ENCODE assay signal across 31 cellular contexts in genomic region chr13:93039131-93039530, GRCh38.
DNase-seq lines count a peak whose midpoint lies in the region; ATAC-seq, FAIRE-seq and TF ChIP-seq lines count a peak whose summit lies in the region.
"Had no signal": no experiment of that assay in that cellular context is flagged by ENCODE, and none has a peak within 500 bp of the region (broad histone marks: within the 10 kb centered on the region; RNA-seq: fewer than 3 reads in every experiment).

No MANE protein-coding gene starts in this region.

- FAIRE-seq in astrocyte (lab: Jason Lieb, UNC): peak; percentile 62
- FAIRE-seq: endometrium had no signal

- no peaks in the 10 kb centered on the region for H3K27me3 Mint-ChIP-seq in astrocyte (ENCODE audit: low read depth, unreplicated experiment)
- H3K27me3 Mint-ChIP-seq: activated CD4-positive, alpha-beta T cell treated with anti-CD3 and anti-CD28 coated beads, Interleukin-2, amount 10 ng/mL, durations not matched to agents 24 days and 14 days; CD4-positive, CD25-positive, alpha-beta regulatory T cell; dendritic cell treated with granulocyte-macrophage colony-stimulating factor and Interleukin-4, amounts not matched to agents 40 ng/mL and 50 ng/mL, for 4 days; memory B cell; naive thymus-derived CD4-positive, alpha-beta T cell; stimulated activated naive B cell treated with anti-CD40 and anti-IgM and Interleukin-4, amounts not matched to agents 10 μg/mL and 1 μg/mL and 100 μg/mL, for 72 hours had no signal

- no peaks in the 10 kb centered on the region for H3K9me3 ChIP-seq in astrocyte (ENCODE audit: insufficient read depth, low read depth, low read length)
- H3K9me3 ChIP-seq: adrenal gland, testis, uterus had no signal

- peaks cover 3% of the 10 kb centered on the region for H3K4me1 Mint-ChIP-seq in astrocyte (ENCODE audit: low read depth, unreplicated experiment)
- H3K4me1 Mint-ChIP-seq: activated CD4-positive, alpha-beta T cell treated with anti-CD3 and anti-CD28 coated beads, Interleukin-2, amount 10 ng/mL, durations not matched to agents 24 days and 14 days; CD4-positive, CD25-positive, alpha-beta regulatory T cell; memory B cell; stimulated activated naive B cell treated with anti-CD40 and anti-IgM and Interleukin-4, amounts not matched to agents 10 μg/mL and 1 μg/mL and 100 μg/mL, for 72 hours had no signal

- no peak overlapping the region for H3K9ac ChIP-seq in astrocyte (ENCODE audit: low read length)

- ATAC-seq in HG03280 (IDR thresholded peaks at IDR 0.05; ENCODE audit: unreplicated experiment): no peak
- ATAC-seq: left cardiac atrium; naive thymus-derived CD4-positive, alpha-beta T cell; Right ventricle myocardium inferior; stimulated activated naive B cell treated with anti-CD40 and anti-IgM and Interleukin-4, amounts not matched to agents 10 μg/mL and 1 μg/mL and 100 μg/mL, for 72 hours had no signal

- H4K20me1 ChIP-seq in astrocyte (ENCODE audit: insufficient read depth, low read length): no peaks in the 10 kb centered on the region

- H3K27ac ChIP-seq in astrocyte (ENCODE audit: low read depth, low read length): no peak overlapping the region
- H3K27ac ChIP-seq: adrenal gland, spleen, testis, uterus, WERI-Rb-1 had no signal

- H3K4me2 ChIP-seq in astrocyte (ENCODE audit: low read length): no peak overlapping the region

- no peak for TF ChIP-seq CTCF in astrocyte (IDR thresholded peaks at IDR 0.05; ENCODE audit: insufficient read depth, low read depth, low read length)

- no peak overlapping the region for H2AFZ ChIP-seq in astrocyte (ENCODE audit: low read depth, low read length)

- H3K4me3 Mint-ChIP-seq in astrocyte (ENCODE audit: unreplicated experiment): no peak overlapping the region
- H3K4me3 Mint-ChIP-seq: activated CD4-positive, alpha-beta T cell treated with anti-CD3 and anti-CD28 coated beads, Interleukin-2, amount 10 ng/mL, durations not matched to agents 24 days and 14 days; CD4-positive, CD25-positive, alpha-beta regulatory T cell; dendritic cell treated with granulocyte-macrophage colony-stimulating factor and Interleukin-4, amounts not matched to agents 40 ng/mL and 50 ng/mL, for 4 days; memory B cell; naive thymus-derived CD4-positive, alpha-beta T cell; stimulated activated naive B cell treated with anti-CD40 and anti-IgM and Interleukin-4, amounts not matched to agents 10 μg/mL and 1 μg/mL and 100 μg/mL, for 72 hours had no signal

- no peaks in the 10 kb centered on the region for H3K79me2 ChIP-seq in astrocyte (ENCODE audit: insufficient read depth, low read length)

- no peak overlapping the region for H3K4me3 ChIP-seq in astrocyte (ENCODE audit: insufficient read depth, low read depth, low read length)
- H3K4me3 ChIP-seq: adrenal gland, spleen, testis, uterus had no signal

- peaks cover 11% of the 10 kb centered on the region for H3K9me3 Mint-ChIP-seq in astrocyte (ENCODE audit: unreplicated experiment)
- H3K9me3 Mint-ChIP-seq: activated CD4-positive, alpha-beta T cell treated with anti-CD3 and anti-CD28 coated beads, Interleukin-2, amount 10 ng/mL, durations not matched to agents 24 days and 14 days had no signal

- H3K27ac Mint-ChIP-seq in astrocyte (ENCODE audit: unreplicated experiment): peak overlapping the region; percentile 83
- H3K27ac Mint-ChIP-seq: activated CD4-positive, alpha-beta T cell treated with anti-CD3 and anti-CD28 coated beads, Interleukin-2, amount 10 ng/mL, durations not matched to agents 24 days and 14 days; CD4-positive, CD25-positive, alpha-beta regulatory T cell; dendritic cell treated with granulocyte-macrophage colony-stimulating factor and Interleukin-4, amounts not matched to agents 40 ng/mL and 50 ng/mL, for 4 days; memory B cell; naive thymus-derived CD4-positive, alpha-beta T cell; stimulated activated naive B cell treated with anti-CD40 and anti-IgM and Interleukin-4, amounts not matched to agents 10 μg/mL and 1 μg/mL and 100 μg/mL, for 72 hours had no signal

- H3K4me1 ChIP-seq in astrocyte (ENCODE audit: insufficient read depth, low read length): no peaks in the 10 kb centered on the region
- H3K4me1 ChIP-seq: adrenal gland, spleen, testis, uterus had no signal

- H3K36me3 ChIP-seq in astrocyte (ENCODE audit: insufficient read depth, low read length): no peaks in the 10 kb centered on the region
- H3K36me3 ChIP-seq: adrenal gland, spleen, uterus, WERI-Rb-1 had no signal

- H3K36me3 Mint-ChIP-seq in astrocyte (ENCODE audit: low read depth, unreplicated experiment): no peaks in the 10 kb centered on the region
- H3K36me3 Mint-ChIP-seq: CD4-positive, CD25-positive, alpha-beta regulatory T cell; memory B cell; naive thymus-derived CD4-positive, alpha-beta T cell; stimulated activated naive B cell treated with anti-CD40 and anti-IgM and Interleukin-4, amounts not matched to agents 10 μg/mL and 1 μg/mL and 100 μg/mL, for 72 hours had no signal

- peak; percentile 3 for DNase-seq in H4 (ENCODE audit: low spot score)
- DNase-seq in astrocyte (ENCODE audit: low read depth): peak; percentile 96
- DNase-seq in glomerular visceral epithelial cell (ENCODE audit: extremely low spot score): peak; percentile 18
- no peak for DNase-seq in activated T-cell treated with anti-CD3 and anti-CD28 coated beads, Interleukin-2, amount 50 U/mL, for 1 hour
- no peak for DNase-seq in pons (ENCODE audit: low spot score)
- no peak for DNase-seq in COR-L47 (lab: John Stamatoyannopoulos, UW)
- DNase-seq: activated CD4-positive, alpha-beta T cell treated with anti-CD3 and anti-CD28 coated beads, Interleukin-2, amount 10 ng/mL, durations not matched to agents 24 days and 14 days; activated naive CD4-positive, alpha-beta T cell treated with Interleukin-2 at 50 U/mL for 16 hours; activated T-cell treated with anti-CD3 and anti-CD28 coated beads, Interleukin-2, amount 50 U/mL, for 48 hours; adrenal gland; CD4-positive, CD25-positive, alpha-beta regulatory T cell; DMS 273 treated with DMSO at 0.1 percent for 48 hours; H7; Karpas-422; left cardiac atrium; naive thymus-derived CD4-positive, alpha-beta T cell; NCI-H187; NCI-H226; NCI-H748 treated with DMSO at 0.1 percent for 48 hours; occipital lobe; spleen; stimulated activated CD4-positive, alpha-beta T cell treated with anti-CD3 and anti-CD28 coated beads, Interleukin-2, amount 100 ng/mL, for 48 hours; stimulated activated naive B cell treated with anti-CD40 and anti-IgM and Interleukin-4, amounts not matched to agents 10 μg/mL and 1 μg/mL and 100 μg/mL, for 72 hours; testis; uterus; WERI-Rb-1 had no signal

- no peaks in the 10 kb centered on the region for H3K27me3 ChIP-seq in astrocyte (ENCODE audit: insufficient read depth, low read length)
- H3K27me3 ChIP-seq: adrenal gland, spleen, testis, uterus had no signal

Comparison
In these comparisons a context has a peak if more than half of its experiments do, and no peak if none do; other contexts are left out.
1. DNase-seq: peak in H4 (single experiment), astrocyte (single experiment) and glomerular visceral epithelial cell (single experiment); none in activated T-cell treated with anti-CD3 and anti-CD28 coated beads, Interleukin-2, amount 50 U/mL, for 1 hour (single experiment), pons (single experiment) and COR-L47 (single experiment).